Comparison of ENCODE assay signal across 8 cellular contexts in genomic region chr13:44271915-44272341, GRCh38.
DNase-seq lines count a peak whose midpoint lies in the region; ATAC-seq and TF ChIP-seq lines count a peak whose summit lies in the region.

No MANE protein-coding gene starts in this region.

- H3K4me1 ChIP-seq in DND-41 (ENCODE audit: insufficient read depth, low read length) (peaks cover 43% of the 10 kb centered on the region), hepatocyte (ENCODE audit: insufficient read depth) (peaks cover 32% of the 10 kb centered on the region), skeletal muscle tissue (ENCODE audit: control insufficient read depth in 3 of 3, insufficient read depth in 3 of 3, low read length in 3 of 3) (peaks cover 32 to 49% (median 36%) of the 10 kb centered on the region in 3 donors)

- DNase-seq in DND-41, result no peak
- DNase-seq in astrocyte of the spinal cord (ENCODE audit: low read depth, low spot score), result peak; percentile 26
- DNase-seq in hepatocyte (ENCODE audit: low spot score), result no peak
- DNase-seq in NOMO-1 treated with DMSO at 0.1 percent for 48 hours (lab: John Stamatoyannopoulos, UW; ENCODE audit: unreplicated experiment), result no peak
- no peak for DNase-seq in DMS153 treated with DMSO at 0.1 percent for 48 hours (lab: John Stamatoyannopoulos, UW; ENCODE audit: unreplicated experiment)
- DNase-seq in stimulated activated CD4-positive, alpha-beta T cell treated with anti-CD3 and anti-CD28 coated beads, Interleukin-2, amount 100 ng/mL, for 24 hours, result no peak

- ATAC-seq in DND-41 (ENCODE audit: insufficient read depth, low read depth) (no peak), GM18868 (IDR thresholded peaks at IDR 0.05; ENCODE audit: unreplicated experiment) (no peak)

- H3K27ac ChIP-seq in DND-41 (ENCODE audit: low read length), result peak overlapping the region; percentile 30; the same call in 1 of the 2 replicates
- H3K27ac ChIP-seq in hepatocyte, result peak overlapping the region; percentile 76
- H3K27ac ChIP-seq in skeletal muscle tissue (ENCODE audit: low read depth, low read length), result peak overlapping the region; percentile 87

- H2AFZ ChIP-seq in DND-41 (ENCODE audit: low read depth, low read length), result no peak overlapping the region
- H2AFZ ChIP-seq in hepatocyte, result no peak overlapping the region

- H3K9me3 ChIP-seq in DND-41 (ENCODE audit: insufficient read depth, low read length, severe bottlenecking), result no peaks in the 10 kb centered on the region
- H3K9me3 ChIP-seq in hepatocyte (ENCODE audit: low read depth), result no peaks in the 10 kb centered on the region
- H3K9me3 ChIP-seq in skeletal muscle tissue (ENCODE audit: control insufficient read depth in 3 of 3, low read length in 3 of 3), result no peaks in the 10 kb centered on the region

- TF ChIP-seq CTCF in DND-41 (IDR thresholded peaks at IDR 0.05; ENCODE audit: borderline replicate concordance, extremely low read depth, low read length, poor library complexity, severe bottlenecking) (no peak), astrocyte of the spinal cord (IDR thresholded peaks at IDR 0.05; ENCODE audit: low read depth, low read length) (no peak), hepatocyte (IDR thresholded peaks at IDR 0.05; ENCODE audit: poor library complexity) (no peak)

- H3K27me3 ChIP-seq in DND-41 (ENCODE audit: insufficient read depth, low read length, poor library complexity), result no peaks in the 10 kb centered on the region
- H3K27me3 ChIP-seq in hepatocyte, result no peaks in the 10 kb centered on the region
- H3K27me3 ChIP-seq in skeletal muscle tissue (ENCODE audit: control insufficient read depth in 3 of 3, insufficient read depth in 3 of 3, low read length in 3 of 3), result no peaks in the 10 kb centered on the region

- H3K4me3 ChIP-seq in DND-41 (ENCODE audit: low read depth in 1 of 2, low read length in 2 of 2) (no peak overlapping the region), astrocyte of the spinal cord (ENCODE audit: low read depth, low read length) (no peak overlapping the region), hepatocyte (no peak overlapping the region), skeletal muscle tissue (ENCODE audit: low read length in 3 of 3) (peak overlapping the region in 2 of 3 donors; percentile 31 to 53)

- H3K36me3 ChIP-seq in DND-41 (ENCODE audit: insufficient read depth, low read length) (no peaks in the 10 kb centered on the region), hepatocyte (replicated peaks; ENCODE audit: insufficient read depth, low read depth) (no peaks in the 10 kb centered on the region), skeletal muscle tissue (ENCODE audit: control insufficient read depth in 3 of 3, insufficient read depth in 3 of 3, low read length in 3 of 3) (no peaks in the 10 kb centered on the region)

- in situ Hi-C loops in astrocyte of the spinal cord (cut with HindIII; ENCODE audit: low sequenced_read_pairs), result no loop called here

- H3K4me2 ChIP-seq in DND-41 (ENCODE audit: insufficient read depth, low read length) (no peak overlapping the region), hepatocyte (no peak overlapping the region)

- H4K20me1 ChIP-seq in DND-41 (ENCODE audit: insufficient read depth, low read length), result no peaks in the 10 kb centered on the region
- H4K20me1 ChIP-seq in hepatocyte (ENCODE audit: insufficient read depth, poor library complexity, severe bottlenecking), result no peaks in the 10 kb centered on the region

- H3K79me2 ChIP-seq in DND-41 (ENCODE audit: insufficient read depth, low read length) (no peaks in the 10 kb centered on the region), hepatocyte (no peaks in the 10 kb centered on the region)

- WGBS in hepatocyte (ENCODE audit: low lambda C conversion rate, missing lambda C conversion rate), result 60% methylated on average over 1 of the region's 1 CpG

- H3K9me2 ChIP-seq in hepatocyte (replicated peaks; ENCODE audit: insufficient read depth), result no peaks in the 10 kb centered on the region

- H3K9ac ChIP-seq in DND-41 (ENCODE audit: low read depth, low read length) (no peak overlapping the region), skeletal muscle tissue (ENCODE audit: low read depth in 1 of 3, low read length in 3 of 3) (peak overlapping the region in 2 of 3 donors; percentile 60 to 70)

Comparison
In these comparisons a context has a peak if more than half of its experiments do, and no peak if none do; other contexts are left out.
1. H3K27ac ChIP-seq: peak in every context shown above with its lines; median percentile 87 in skeletal muscle tissue; 76 in hepatocyte; 30 in DND-41.
2. H3K4me3 ChIP-seq: peak in skeletal muscle tissue (2 of 3); none in DND-41 (0 of 2), astrocyte of the spinal cord (single experiment) and hepatocyte (single experiment).